20 cellular contexts compared by ENCODE assay signal in the genomic region with DNA sequence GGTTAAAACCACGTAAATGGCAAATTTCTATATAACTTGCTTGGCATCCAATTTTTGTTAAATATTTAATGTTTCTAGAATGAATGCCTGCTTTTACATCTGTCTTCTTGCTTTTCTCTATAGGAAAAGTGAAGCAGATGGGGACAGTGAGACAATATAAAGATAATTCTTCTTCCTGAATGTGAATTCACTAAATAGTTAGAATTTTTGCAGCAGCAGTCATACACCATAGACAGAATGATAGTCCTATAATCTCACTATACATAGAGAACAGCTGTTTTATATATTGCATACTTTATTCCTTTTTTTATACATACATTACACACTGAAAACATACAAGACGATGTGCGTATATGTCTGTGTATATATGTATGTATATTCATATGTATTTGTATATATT.
DNase-seq lines count a peak whose midpoint lies in the region; ATAC-seq and TF ChIP-seq lines count a peak whose summit lies in the region.
"Had no signal": no experiment of that assay in that cellular context is flagged by ENCODE, and none has a peak within 500 bp of the region (broad histone marks: within the 10 kb centered on the region; RNA-seq: fewer than 3 reads in every experiment).

No MANE protein-coding gene starts in this region.

- no peak overlapping the region for H2BK12ac ChIP-seq in mesenchymal stem cell (ENCODE audit: low read length in 2 of 2)

- TF ChIP-seq CTCF in cardiac fibroblast (IDR thresholded peaks at IDR 0.05; ENCODE audit: low read depth, low read length): no peak

- no peak overlapping the region for H3K4ac ChIP-seq in mesenchymal stem cell (ENCODE audit: low read depth in 1 of 2, low read length in 2 of 2)

- H3K4me1 ChIP-seq in SJCRH30 (peaks cover 4% of the 10 kb centered on the region; the same call in 1 of the 2 replicates), mesenchymal stem cell (ENCODE audit: control insufficient read depth, insufficient read depth, low read depth, low read length) (peaks cover 2% of the 10 kb centered on the region)

- ATAC-seq in stimulated activated naive CD8-positive, alpha-beta T cell treated with anti-CD3 and anti-CD28 coated beads, Interleukin-15, amount 100 ng/mL, for 72 hours: no peak

- H2BK15ac ChIP-seq in mesenchymal stem cell (ENCODE audit: low read depth, poor library complexity, severe bottlenecking): no peak overlapping the region

- H3K18ac ChIP-seq in mesenchymal stem cell (ENCODE audit: low read depth in 1 of 2, low read length in 2 of 2): no peak overlapping the region

- H3K36me3 ChIP-seq in SJCRH30 (no peaks in the 10 kb centered on the region), mesenchymal stem cell (ENCODE audit: control insufficient read depth in 1 of 2, insufficient read depth in 2 of 2, low read depth in 1 of 2, low read length in 2 of 2) (no peaks in the 10 kb centered on the region)
- H3K36me3 ChIP-seq: MG63 had no signal

- no peak overlapping the region for H4K91ac ChIP-seq in mesenchymal stem cell (ENCODE audit: low read length)

- no peak overlapping the region for H2BK5ac ChIP-seq in mesenchymal stem cell (ENCODE audit: low read depth, low read length, poor library complexity, severe bottlenecking)

- no peaks in the 10 kb centered on the region for H3K27me3 ChIP-seq in SJCRH30
- H3K27me3 ChIP-seq in mesenchymal stem cell (ENCODE audit: control insufficient read depth in 1 of 2, insufficient read depth in 1 of 2, low read length in 2 of 2): no peaks in the 10 kb centered on the region
- H3K27me3 ChIP-seq: MG63 had no signal

- H3K9ac ChIP-seq in mesenchymal stem cell (ENCODE audit: low read length): no peak overlapping the region

- H3K4me2 ChIP-seq in mesenchymal stem cell (ENCODE audit: low read length, poor library complexity, severe bottlenecking): no peak overlapping the region
- H3K4me2 ChIP-seq: PC-9 had no signal

- in situ Hi-C loops in G401 (cut with HindIII; ENCODE audit: low sequenced_read_pairs): no loop called here

- H3K9me3 Mint-ChIP-seq in stimulated activated naive CD8-positive, alpha-beta T cell treated with anti-CD3 and anti-CD28 coated beads, Interleukin-15, amount 100 ng/mL, for 72 hours: no peaks in the 10 kb centered on the region

- H2AK5ac ChIP-seq in mesenchymal stem cell (ENCODE audit: low read length, severe bottlenecking): no peak overlapping the region

- no peaks in the 10 kb centered on the region for H3K9me3 ChIP-seq in SJCRH30 (replicated peaks)
- H3K9me3 ChIP-seq in mesenchymal stem cell (ENCODE audit: control insufficient read depth, low read length): no peaks in the 10 kb centered on the region
- H3K9me3 ChIP-seq: MG63 had no signal

- no peak overlapping the region for H2BK120ac ChIP-seq in mesenchymal stem cell (ENCODE audit: low read depth, low read length)

- no peak overlapping the region for H3K4me3 Mint-ChIP-seq in stimulated activated naive CD8-positive, alpha-beta T cell treated with anti-CD3 and anti-CD28 coated beads, Interleukin-15, amount 100 ng/mL, for 72 hours
- H3K4me3 Mint-ChIP-seq: CD4-positive, CD25-positive, alpha-beta regulatory T cell had no signal

- no peak overlapping the region for H3K14ac ChIP-seq in mesenchymal stem cell (ENCODE audit: low read length in 2 of 2)

- no CpG with 5 or more reads among the region's 3 CpGs for WGBS in mesenchymal stem cell

- H3K4me3 ChIP-seq in SJCRH30: no peak overlapping the region
- H3K4me3 ChIP-seq in cardiac fibroblast (replicated peaks in 1 of 2; ENCODE audit: low read depth in 2 of 2, low read length in 2 of 2): no peak overlapping the region
- no peak overlapping the region for H3K4me3 ChIP-seq in mesenchymal stem cell (ENCODE audit: insufficient read depth in 1 of 2, low read depth in 1 of 2, low read length in 2 of 2)
- H3K4me3 ChIP-seq: MG63, PC-9, SK-N-MC had no signal

- no peak overlapping the region for H2AFZ ChIP-seq in mesenchymal stem cell (ENCODE audit: low read depth, low read length)
- H2AFZ ChIP-seq: PC-9 had no signal

- no peaks in the 10 kb centered on the region for H3K79me1 ChIP-seq in mesenchymal stem cell (replicated peaks; ENCODE audit: low read length, poor library complexity, severe bottlenecking)

- H3K4me1 Mint-ChIP-seq in stimulated activated naive CD8-positive, alpha-beta T cell treated with anti-CD3 and anti-CD28 coated beads, Interleukin-15, amount 100 ng/mL, for 72 hours: no peaks in the 10 kb centered on the region
- H3K4me1 Mint-ChIP-seq: CD4-positive, CD25-positive, alpha-beta regulatory T cell had no signal

- no peak overlapping the region for H3K23ac ChIP-seq in mesenchymal stem cell (ENCODE audit: low read length in 2 of 2)

- DNase-seq in EH (ENCODE audit: low read depth) (peak; percentile 46), SJCRH30 (no peak), cardiac fibroblast (ENCODE audit: low read depth in 2 of 2) (peak; percentile 24 to 34), mesenchymal stem cell (peak; percentile 2), NCI-H2196 (lab: John Stamatoyannopoulos, UW; ENCODE audit: unreplicated experiment) (no peak), G401 (ENCODE audit: low spot score) (no peak)
- DNase-seq in stimulated activated naive CD8-positive, alpha-beta T cell treated with anti-CD3 and anti-CD28 coated beads, Interleukin-15, amount 100 ng/mL, for 72 hours: no peak
- no peak for DNase-seq in stimulated activated CD4-positive, alpha-beta T cell treated with anti-CD3 and anti-CD28 coated beads, Interleukin-2, amount 100 ng/mL, for 48 hours
- DNase-seq: CD4-positive, CD25-positive, alpha-beta regulatory T cell; DMS79; Kasumi-1; MG63; NCI-H1417; NCI-H187; NCI-H510A; NCI-H748 treated with DMSO at 0.1 percent for 48 hours; PC-9; RPMI8226; SHP77 had no signal

- H4K8ac ChIP-seq in mesenchymal stem cell (ENCODE audit: low read length): no peak overlapping the region

- H3K27ac ChIP-seq in SJCRH30: peak overlapping the region; percentile 40
- H3K27ac ChIP-seq in mesenchymal stem cell (ENCODE audit: low read length, poor library complexity, severe bottlenecking): no peak overlapping the region
- H3K27ac ChIP-seq: PC-9, SK-N-MC had no signal

- no peak overlapping the region for H3K27ac Mint-ChIP-seq in stimulated activated naive CD8-positive, alpha-beta T cell treated with anti-CD3 and anti-CD28 coated beads, Interleukin-15, amount 100 ng/mL, for 72 hours
- H3K27ac Mint-ChIP-seq: CD4-positive, CD25-positive, alpha-beta regulatory T cell had no signal

- no peaks in the 10 kb centered on the region for H3K27me3 Mint-ChIP-seq in stimulated activated naive CD8-positive, alpha-beta T cell treated with anti-CD3 and anti-CD28 coated beads, Interleukin-15, amount 100 ng/mL, for 72 hours
- H3K27me3 Mint-ChIP-seq: CD4-positive, CD25-positive, alpha-beta regulatory T cell had no signal

Comparison
In these comparisons a context has a peak if more than half of its experiments do, and no peak if none do; other contexts are left out.
1. DNase-seq: peak in EH (single experiment), cardiac fibroblast (2 of 2) and mesenchymal stem cell (single experiment); none in SJCRH30 (0 of 2), NCI-H2196 (single experiment), G401 (single experiment), stimulated activated naive CD8-positive, alpha-beta T cell treated with anti-CD3 and anti-CD28 coated beads, Interleukin-15, amount 100 ng/mL, for 72 hours (0 of 2) and stimulated activated CD4-positive, alpha-beta T cell treated with anti-CD3 and anti-CD28 coated beads, Interleukin-2, amount 100 ng/mL, for 48 hours (0 of 2).